8 cellular contexts compared by ENCODE assay signal in the genomic region with DNA sequence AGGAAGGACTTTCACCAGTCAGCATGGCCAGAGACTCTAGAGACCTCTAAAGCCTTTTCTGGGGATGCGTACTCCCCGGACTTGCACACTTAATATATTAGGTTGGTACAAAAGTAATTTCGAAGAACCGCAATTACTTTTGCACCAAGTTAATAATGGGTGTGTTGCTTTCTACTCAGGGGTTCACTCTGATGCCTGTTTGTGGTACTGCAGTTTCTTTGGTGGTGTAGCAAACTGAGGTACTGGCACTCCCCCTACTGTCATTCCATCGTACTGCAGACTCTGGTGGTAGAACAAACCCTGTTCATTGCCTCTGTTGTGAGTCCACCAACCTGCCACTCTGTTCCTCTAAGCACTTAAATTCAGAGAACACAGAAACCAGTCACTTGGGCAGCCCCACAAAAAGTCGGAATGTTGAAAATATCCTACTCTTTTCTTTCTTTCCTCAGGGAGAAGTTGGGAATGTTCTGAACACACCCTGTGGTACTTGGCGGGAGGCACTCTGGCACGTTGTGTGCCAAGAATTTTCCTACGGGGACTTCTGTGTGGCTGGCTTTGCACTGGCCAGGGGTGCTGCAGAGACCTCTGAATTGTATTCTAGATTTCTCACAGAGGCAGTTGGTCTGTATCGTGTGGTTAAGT. TPM values are rescaled to one million over a fixed set of nuclear protein-coding genes. Genes with fewer than 3 reads are reported as not detected.
A peak's percentile ranks its signal among the peaks of the same experiment; 100 is the strongest.
DNase-seq lines count a peak whose midpoint lies in the region; ATAC-seq, FAIRE-seq and TF ChIP-seq lines count a peak whose summit lies in the region.

No MANE protein-coding gene starts in this region.

- H3K27ac ChIP-seq in osteoblast (ENCODE audit: low read depth, low read length): no peak overlapping the region

- no peaks in the 10 kb centered on the region for H3K4me1 ChIP-seq in osteoblast (ENCODE audit: insufficient read depth, low read length)

- ATAC-seq in GM21367 (IDR thresholded peaks at IDR 0.05; ENCODE audit: unreplicated experiment): peak; percentile 75
- ATAC-seq in GM18511 (IDR thresholded peaks at IDR 0.05; ENCODE audit: unreplicated experiment): no peak

- peak; percentile 81 for FAIRE-seq in D721Med (lab: Jason Lieb, UNC)

- H3K4me3 ChIP-seq in fibroblast of mammary gland (ENCODE audit: control insufficient read depth, low read depth, low read length) (no peak overlapping the region), osteoblast (ENCODE audit: insufficient read depth, low read length) (no peak overlapping the region)

- no peak overlapping the region for H2AFZ ChIP-seq in osteoblast (ENCODE audit: low read length)

- H3K9me3 ChIP-seq in osteoblast (ENCODE audit: low read depth, low read length): no peaks in the 10 kb centered on the region

- H3K79me2 ChIP-seq in osteoblast (ENCODE audit: insufficient read depth, low read length): no peaks in the 10 kb centered on the region

- H4K20me1 ChIP-seq in osteoblast (ENCODE audit: insufficient read depth, low read length): no peaks in the 10 kb centered on the region

- peak; percentile 96 for TF ChIP-seq CTCF in D721Med (IDR thresholded peaks at IDR 0.05; ENCODE audit: insufficient read depth, missing control alignments)
- peak; percentile 62 for TF ChIP-seq CTCF in fibroblast of mammary gland (conservative IDR thresholded peaks at IDR 0.05; ENCODE audit: control insufficient read depth, insufficient read depth, low read depth, low read length)
- peak; percentile 41 for TF ChIP-seq CTCF in osteoblast (IDR thresholded peaks at IDR 0.05; ENCODE audit: extremely low read depth, low read depth, low read length)

- H3K27me3 ChIP-seq in osteoblast (ENCODE audit: insufficient read depth, low read length): no peaks in the 10 kb centered on the region

- DNase-seq in D721Med (ENCODE audit: insufficient read length, low spot score): peak; percentile 62
- DNase-seq in NCI-H1105 (lab: John Stamatoyannopoulos, UW): peak; percentile 20
- peak; percentile 67 for DNase-seq in SKM-1 (lab: John Stamatoyannopoulos, UW; ENCODE audit: unreplicated experiment)
- peak; percentile 46 for DNase-seq in fibroblast of mammary gland (ENCODE audit: low read depth)
- peak; percentile 84 for DNase-seq in osteoblast (ENCODE audit: insufficient read length, low spot score, missing footprints)
- DNase-seq in OCI-M2 (lab: John Stamatoyannopoulos, UW; ENCODE audit: unreplicated experiment): no peak

- no peak overlapping the region for H3K4me2 ChIP-seq in osteoblast (ENCODE audit: insufficient read depth, low read length)

- no peaks in the 10 kb centered on the region for H3K36me3 ChIP-seq in osteoblast (ENCODE audit: insufficient read depth, low read length)

RNA-seq across cellular contexts. Expression of a gene that starts 46.3 kb away (rescaled TPM):
- total RNA-seq in osteoblast: not detected in 2 replicates

Comparison
In these comparisons a context has a peak if more than half of its experiments do, and no peak if none do; other contexts are left out.
1. CTCF ChIP-seq: peak in every context shown above with its lines; median percentile 96 in D721Med; 62 in fibroblast of mammary gland; 41 in osteoblast.